2 cellular contexts compared by ENCODE assay signal in genomic region chr14:105014032-105014431, GRCh38.
TF ChIP-seq lines count a peak whose summit lies in the region.

No MANE protein-coding gene starts in this region.

TF ChIP-seq in IMR-90, 13 proteins besides CTCF, POLR2A, EP300 and RAD21:
- no peak for TF ChIP-seq BHLHE40 (IDR thresholded peaks at IDR 0.05; ENCODE audit: low read depth, low read length)
- TF ChIP-seq FOS (IDR thresholded peaks at IDR 0.05; ENCODE audit: low read depth, low read length), result no peak
- TF ChIP-seq MAZ (IDR thresholded peaks at IDR 0.05; ENCODE audit: borderline replicate concordance, low read depth, low read length), result no peak

TF ChIP-seq in K562, 482 proteins besides CTCF, POLR2A, EP300 and RAD21:
- TF ChIP-seq ZBTB26 (CRISPR knock-in tag; IDR thresholded peaks at IDR 0.05), result no peak
- TF ChIP-seq HOXB6 (CRISPR knock-in tag; IDR thresholded peaks at IDR 0.05; ENCODE audit: borderline replicate concordance), result no peak
- TF ChIP-seq RERE (CRISPR knock-in tag; IDR thresholded peaks at IDR 0.05; ENCODE audit: borderline replicate concordance), result no peak
- TF ChIP-seq RBFOX2 (IDR thresholded peaks at IDR 0.05; ENCODE audit: low read depth, low read length), result peak; percentile 42
- no peak for TF ChIP-seq ETS2 (tag; IDR thresholded peaks at IDR 0.05; ENCODE audit: borderline replicate concordance, poor library complexity, severe bottlenecking)
- TF ChIP-seq DEAF1 (CRISPR knock-in tag; IDR thresholded peaks at IDR 0.05), result no peak
- no peak for TF ChIP-seq GTF2A2 (tag; IDR thresholded peaks at IDR 0.05)
- TF ChIP-seq ZNF583 (CRISPR knock-in tag; IDR thresholded peaks at IDR 0.05), result no peak
- no peak for TF ChIP-seq GATAD2A (IDR thresholded peaks at IDR 0.05)
